ENCODE assay signal across 1 cellular context in genomic region chr11:78417175-78417887, GRCh38.
TF ChIP-seq lines count a peak whose summit lies in the region.

A gene with protein sequence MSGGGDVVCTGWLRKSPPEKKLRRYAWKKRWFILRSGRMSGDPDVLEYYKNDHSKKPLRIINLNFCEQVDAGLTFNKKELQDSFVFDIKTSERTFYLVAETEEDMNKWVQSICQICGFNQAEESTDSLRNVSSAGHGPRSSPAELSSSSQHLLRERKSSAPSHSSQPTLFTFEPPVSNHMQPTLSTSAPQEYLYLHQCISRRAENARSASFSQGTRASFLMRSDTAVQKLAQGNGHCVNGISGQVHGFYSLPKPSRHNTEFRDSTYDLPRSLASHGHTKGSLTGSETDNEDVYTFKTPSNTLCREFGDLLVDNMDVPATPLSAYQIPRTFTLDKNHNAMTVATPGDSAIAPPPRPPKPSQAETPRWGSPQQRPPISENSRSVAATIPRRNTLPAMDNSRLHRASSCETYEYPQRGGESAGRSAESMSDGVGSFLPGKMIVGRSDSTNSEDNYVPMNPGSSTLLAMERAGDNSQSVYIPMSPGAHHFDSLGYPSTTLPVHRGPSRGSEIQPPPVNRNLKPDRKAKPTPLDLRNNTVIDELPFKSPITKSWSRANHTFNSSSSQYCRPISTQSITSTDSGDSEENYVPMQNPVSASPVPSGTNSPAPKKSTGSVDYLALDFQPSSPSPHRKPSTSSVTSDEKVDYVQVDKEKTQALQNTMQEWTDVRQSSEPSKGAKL (minus strand): TSS chr11:78417820. CDS start chr11:78417720, 100 bp downstream.

TF ChIP-seq in SK-N-SH treated with all-trans-retinoic acid at 6 μM for 48 hours, 23 proteins besides CTCF, POLR2A, EP300 and RAD21 (continued from another document):
- TF ChIP-seq ZFP30 (CRISPR knock-in tag; IDR thresholded peaks at IDR 0.05): no peak
- no peak for TF ChIP-seq TCF4 (CRISPR knock-in tag; IDR thresholded peaks at IDR 0.05; ENCODE audit: borderline replicate concordance)
- TF ChIP-seq ISL1 (CRISPR knock-in tag; IDR thresholded peaks at IDR 0.05): no peak
- no peak for TF ChIP-seq PPARA (CRISPR knock-in tag; IDR thresholded peaks at IDR 0.05; ENCODE audit: borderline replicate concordance)
- TF ChIP-seq ZNF8 (CRISPR knock-in tag; IDR thresholded peaks at IDR 0.05): no peak
- TF ChIP-seq, protein P1, sequence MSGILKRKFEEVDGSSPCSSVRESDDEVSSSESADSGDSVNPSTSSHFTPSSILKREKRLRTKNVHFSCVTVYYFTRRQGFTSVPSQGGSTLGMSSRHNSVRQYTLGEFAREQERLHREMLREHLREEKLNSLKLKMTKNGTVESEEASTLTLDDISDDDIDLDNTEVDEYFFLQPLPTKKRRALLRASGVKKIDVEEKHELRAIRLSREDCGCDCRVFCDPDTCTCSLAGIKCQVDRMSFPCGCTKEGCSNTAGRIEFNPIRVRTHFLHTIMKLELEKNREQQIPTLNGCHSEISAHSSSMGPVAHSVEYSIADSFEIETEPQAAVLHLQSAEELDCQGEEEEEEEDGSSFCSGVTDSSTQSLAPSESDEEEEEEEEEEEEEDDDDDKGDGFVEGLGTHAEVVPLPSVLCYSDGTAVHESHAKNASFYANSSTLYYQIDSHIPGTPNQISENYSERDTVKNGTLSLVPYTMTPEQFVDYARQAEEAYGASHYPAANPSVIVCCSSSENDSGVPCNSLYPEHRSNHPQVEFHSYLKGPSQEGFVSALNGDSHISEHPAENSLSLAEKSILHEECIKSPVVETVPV (CRISPR knock-in tag; IDR thresholded peaks at IDR 0.05): 0 out of 2 replicates have a peak, but pooled peaks have one; percentile 36
- TF ChIP-seq CREB5 (CRISPR knock-in tag; IDR thresholded peaks at IDR 0.05; ENCODE audit: low read depth): no peak
TF ChIP-seq in SK-N-SH treated with all-trans-retinoic acid at 6 μM for 48 hours: peak in this region for 3.
